In the genomic region with DNA sequence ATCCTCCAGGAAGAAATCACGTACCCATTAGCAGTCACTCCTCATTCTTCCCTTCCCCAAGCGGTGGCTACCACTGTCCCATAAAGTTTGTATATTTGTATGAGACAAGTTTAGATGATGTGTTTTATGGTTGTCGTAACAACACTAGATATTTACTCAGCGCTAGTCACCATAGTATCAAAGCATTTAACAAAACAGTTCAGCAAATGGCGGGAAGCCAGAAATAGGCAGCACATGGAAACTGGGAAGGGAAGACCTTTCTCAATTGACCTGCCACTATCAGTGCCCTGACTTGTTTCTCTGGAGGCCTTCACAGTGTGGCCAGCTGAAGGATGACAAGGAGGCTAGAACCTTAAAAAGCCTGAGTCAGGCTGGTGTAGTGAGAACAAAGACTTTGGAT, we compare ENCODE assay signal across 1 cellular context.
TF ChIP-seq lines count a peak whose summit lies in the region.

No MANE protein-coding gene starts in this region.

TF ChIP-seq in SK-N-SH treated with all-trans-retinoic acid at 6 μM for 48 hours, 23 proteins besides CTCF, POLR2A, EP300 and RAD21 (continued from another document):
- TF ChIP-seq, protein P1, sequence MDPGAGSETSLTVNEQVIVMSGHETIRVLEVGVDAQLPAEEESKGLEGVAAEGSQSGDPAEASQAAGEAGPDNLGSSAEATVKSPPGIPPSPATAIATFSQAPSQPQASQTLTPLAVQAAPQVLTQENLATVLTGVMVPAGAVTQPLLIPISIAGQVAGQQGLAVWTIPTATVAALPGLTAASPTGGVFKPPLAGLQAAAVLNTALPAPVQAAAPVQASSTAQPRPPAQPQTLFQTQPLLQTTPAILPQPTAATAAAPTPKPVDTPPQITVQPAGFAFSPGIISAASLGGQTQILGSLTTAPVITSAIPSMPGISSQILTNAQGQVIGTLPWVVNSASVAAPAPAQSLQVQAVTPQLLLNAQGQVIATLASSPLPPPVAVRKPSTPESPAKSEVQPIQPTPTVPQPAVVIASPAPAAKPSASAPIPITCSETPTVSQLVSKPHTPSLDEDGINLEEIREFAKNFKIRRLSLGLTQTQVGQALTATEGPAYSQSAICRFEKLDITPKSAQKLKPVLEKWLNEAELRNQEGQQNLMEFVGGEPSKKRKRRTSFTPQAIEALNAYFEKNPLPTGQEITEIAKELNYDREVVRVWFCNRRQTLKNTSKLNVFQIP (CRISPR knock-in tag; IDR thresholded peaks at IDR 0.05; ENCODE audit: borderline replicate concordance, low read depth) = no peak
- TF ChIP-seq TOX (CRISPR knock-in tag; IDR thresholded peaks at IDR 0.05; ENCODE audit: borderline replicate concordance) (no peak), OSR1 (CRISPR knock-in tag; IDR thresholded peaks at IDR 0.05) (no peak), ZNF70 (CRISPR knock-in tag; IDR thresholded peaks at IDR 0.05) (no peak), ZFP30 (CRISPR knock-in tag; IDR thresholded peaks at IDR 0.05) (no peak), ESRRG (CRISPR knock-in tag; IDR thresholded peaks at IDR 0.05) (no peak), BACH2 (CRISPR knock-in tag; IDR thresholded peaks at IDR 0.05; ENCODE audit: borderline replicate concordance) (no peak)
- TF ChIP-seq, protein P2, sequence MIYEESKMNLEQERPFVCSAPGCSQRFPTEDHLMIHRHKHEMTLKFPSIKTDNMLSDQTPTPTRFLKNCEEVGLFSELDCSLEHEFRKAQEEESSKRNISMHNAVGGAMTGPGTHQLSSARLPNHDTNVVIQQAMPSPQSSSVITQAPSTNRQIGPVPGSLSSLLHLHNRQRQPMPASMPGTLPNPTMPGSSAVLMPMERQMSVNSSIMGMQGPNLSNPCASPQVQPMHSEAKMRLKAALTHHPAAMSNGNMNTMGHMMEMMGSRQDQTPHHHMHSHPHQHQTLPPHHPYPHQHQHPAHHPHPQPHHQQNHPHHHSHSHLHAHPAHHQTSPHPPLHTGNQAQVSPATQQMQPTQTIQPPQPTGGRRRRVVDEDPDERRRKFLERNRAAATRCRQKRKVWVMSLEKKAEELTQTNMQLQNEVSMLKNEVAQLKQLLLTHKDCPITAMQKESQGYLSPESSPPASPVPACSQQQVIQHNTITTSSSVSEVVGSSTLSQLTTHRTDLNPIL (CRISPR knock-in tag; IDR thresholded peaks at IDR 0.05; ENCODE audit: low read depth) = no peak
